24 cellular contexts compared by ENCODE assay signal in genomic region chr12:110112335-110112660, GRCh38.
"Had no signal": no experiment of that assay in that cellular context is flagged by ENCODE, and none has a peak within 500 bp of the region (broad histone marks: within the 10 kb centered on the region; RNA-seq: fewer than 3 reads in every experiment).

No MANE protein-coding gene starts in this region.

- H3K4me3 Mint-ChIP-seq: immature natural killer cell; natural killer cell treated with Interleukin-12 subunit alpha and Interleukin-12 subunit beta and Interleukin-15 and Interleukin-18, amount 100 ng/mL, for 72 hours; neural progenitor cell had no signal

- ATAC-seq: esophagus mucosa; natural killer cell treated with Interleukin-12 subunit alpha and Interleukin-12 subunit beta and Interleukin-15 and Interleukin-18, amount 100 ng/mL, for 72 hours; pancreas; sciatic nerve had no signal

- H3K27me3 ChIP-seq: left lung, neural progenitor cell, pancreas, spleen, stomach, upper lobe of left lung had no signal

- H3K27ac Mint-ChIP-seq: immature natural killer cell; natural killer cell treated with Interleukin-12 subunit alpha and Interleukin-12 subunit beta and Interleukin-15 and Interleukin-18, amount 100 ng/mL, for 72 hours; neural progenitor cell; progenitor cell of endocrine pancreas had no signal

- H3K9me3 ChIP-seq: left lung, pancreas, spleen, stomach, upper lobe of left lung had no signal

- H3K4me2 ChIP-seq: neural progenitor cell had no signal

- H3K36me3 Mint-ChIP-seq: immature natural killer cell; natural killer cell treated with Interleukin-12 subunit alpha and Interleukin-12 subunit beta and Interleukin-15 and Interleukin-18, amount 100 ng/mL, for 72 hours; neural progenitor cell had no signal

- H3K36me3 ChIP-seq: left lung, neural progenitor cell, pancreas, spleen, stomach, upper lobe of left lung had no signal

- DNase-seq: central memory CD4-positive, alpha-beta T cell; effector memory CD4-positive, alpha-beta T cell; foreskin fibroblast; immature natural killer cell; left lung; mesenchymal stem cell; midbrain; nucleus accumbens; pancreas; spleen; stimulated activated CD4-positive, alpha-beta T cell treated with anti-CD3 and anti-CD28 coated beads, Interleukin-2, amount 100 ng/mL, for 24 hours; stimulated activated CD4-positive, alpha-beta T cell treated with anti-CD3 and anti-CD28 coated beads, Interleukin-4, amount 100 ng/mL, for 4 hours; stimulated activated naive CD4-positive, alpha-beta T cell; stomach; substantia nigra; upper lobe of left lung had no signal

- H3K27ac ChIP-seq: neural progenitor cell, pancreas had no signal

- H3K4me1 Mint-ChIP-seq: immature natural killer cell had no signal

- FAIRE-seq: endometrium, keratinocyte, pancreas had no signal

- H3K4me3 ChIP-seq: left lung, lung, neural progenitor cell, pancreas, spleen, stomach, upper lobe of left lung had no signal

- H3K9me3 Mint-ChIP-seq: immature natural killer cell; natural killer cell treated with Interleukin-12 subunit alpha and Interleukin-12 subunit beta and Interleukin-15 and Interleukin-18, amount 100 ng/mL, for 72 hours; neural progenitor cell had no signal
